Comparison of ENCODE assay signal across 8 cellular contexts in genomic region chr20:37804584-37805566, GRCh38.
A peak's percentile ranks its signal among the peaks of the same experiment; 100 is the strongest.
DNase-seq lines count a peak whose midpoint lies in the region; ATAC-seq lines count a peak whose summit lies in the region.

No MANE protein-coding gene starts in this region.

- H3K27ac ChIP-seq in trophoblast cell (ENCODE audit: low read depth, low read length) (no peak overlapping the region), neuronal stem cell (replicated peaks; ENCODE audit: low read length) (no peak overlapping the region)

- no peak overlapping the region for H3K4me2 ChIP-seq in trophoblast cell (ENCODE audit: low read length)
- no peak overlapping the region for H3K4me2 ChIP-seq in neuronal stem cell (ENCODE audit: insufficient read depth, low read length, poor library complexity, severe bottlenecking)

- no peak overlapping the region for H2AK5ac ChIP-seq in trophoblast cell (ENCODE audit: low read length)
- no peak overlapping the region for H2AK5ac ChIP-seq in neuronal stem cell (ENCODE audit: low read depth, low read length)

- no peak overlapping the region for H2AFZ ChIP-seq in trophoblast cell (ENCODE audit: insufficient read depth, low read length, poor library complexity)
- H2AFZ ChIP-seq in neuronal stem cell (ENCODE audit: low read length): no peak overlapping the region

- no peak overlapping the region for H4K8ac ChIP-seq in trophoblast cell (ENCODE audit: low read depth, low read length)
- H4K8ac ChIP-seq in neuronal stem cell (ENCODE audit: low read depth, low read length): no peak overlapping the region

- H3K36me3 ChIP-seq in trophoblast cell (ENCODE audit: control insufficient read depth in 1 of 2, insufficient read depth in 2 of 2, low read length in 2 of 2) (peaks cover 7 to 9% of the 10 kb centered on the region in 2 experiments), neuronal stem cell (replicated peaks in 1 of 2; ENCODE audit: control insufficient read depth in 2 of 2, insufficient read depth in 2 of 2, low read length in 2 of 2) (peaks cover 4 to 52% of the 10 kb centered on the region in 2 donors)

- H3K79me1 ChIP-seq in trophoblast cell (ENCODE audit: low read length) (no peaks in the 10 kb centered on the region), neuronal stem cell (ENCODE audit: low read depth, low read length) (no peaks in the 10 kb centered on the region)

- H2BK5ac ChIP-seq in trophoblast cell (ENCODE audit: low read depth, low read length, poor library complexity) (no peak overlapping the region), neuronal stem cell (ENCODE audit: low read length) (no peak overlapping the region)

- DNase-seq in NOMO-1 treated with dmso at 0.1 percent for 144 hours (lab: John Stamatoyannopoulos, UW; ENCODE audit: unreplicated experiment) (peak; percentile 59), medulla oblongata (ENCODE audit: extremely low spot score) (peak; percentile 77), A172 (ENCODE audit: low spot score) (no peak), trophoblast cell (no peak), neuronal stem cell (ENCODE audit: low spot score) (no peak)
- no peak for DNase-seq in activated CD8-positive, alpha-beta memory T cell treated with anti-CD3 and anti-CD28 coated beads, Interleukin-2, amount 50 U/mL, for 4 hours

- H3K14ac ChIP-seq in trophoblast cell (ENCODE audit: low read length) (no peak overlapping the region), neuronal stem cell (ENCODE audit: low read length) (no peak overlapping the region)

- H3K4ac ChIP-seq in trophoblast cell (ENCODE audit: low read depth, low read length): no peak overlapping the region
- no peak overlapping the region for H3K4ac ChIP-seq in neuronal stem cell (ENCODE audit: low read length)

- no peaks in the 10 kb centered on the region for H3K9me3 ChIP-seq in trophoblast cell (ENCODE audit: insufficient read depth, low read depth, low read length)
- peaks cover 0 to 6% of the 10 kb centered on the region in 2 donors for H3K9me3 ChIP-seq in neuronal stem cell (replicated peaks in 1 of 2; ENCODE audit: control insufficient read depth in 2 of 2, insufficient read depth in 1 of 2, low read depth in 1 of 2, low read length in 2 of 2)

- H4K12ac ChIP-seq in trophoblast cell (ENCODE audit: low read depth, low read length): no peak overlapping the region

- H3K27me3 ChIP-seq in trophoblast cell (ENCODE audit: insufficient read depth, low read length) (no peaks in the 10 kb centered on the region), neuronal stem cell (ENCODE audit: control insufficient read depth in 3 of 3, insufficient read depth in 3 of 3, low read depth in 1 of 3, low read length in 3 of 3) (no peaks in the 10 kb centered on the region)

- H2BK15ac ChIP-seq in neuronal stem cell (ENCODE audit: low read length): no peak overlapping the region

- no peak overlapping the region for H3K4me3 ChIP-seq in trophoblast cell (ENCODE audit: low read depth, low read length)
- no peak overlapping the region for H3K4me3 ChIP-seq in neuronal stem cell (ENCODE audit: low read length in 2 of 2)

- ATAC-seq in GM18858 (IDR thresholded peaks at IDR 0.05; ENCODE audit: unreplicated experiment) (peak; percentile 69), HG02642 (IDR thresholded peaks at IDR 0.05; ENCODE audit: poor library complexity, unreplicated experiment) (peak; percentile 76)

- H2BK12ac ChIP-seq in trophoblast cell (ENCODE audit: low read length) (no peak overlapping the region), neuronal stem cell (ENCODE audit: low read length) (no peak overlapping the region)

- no peak overlapping the region for H3K23ac ChIP-seq in trophoblast cell (ENCODE audit: low read length)
- H3K23ac ChIP-seq in neuronal stem cell (ENCODE audit: low read depth, low read length, poor library complexity): no peak overlapping the region

- H4K91ac ChIP-seq in trophoblast cell (ENCODE audit: low read depth, low read length): no peak overlapping the region
- no peak overlapping the region for H4K91ac ChIP-seq in neuronal stem cell (ENCODE audit: low read depth, low read length, poor library complexity)

- WGBS in trophoblast cell (ENCODE audit: extremely low coverage, insufficient coverage, insufficient read length): no CpG with 5 or more reads among the region's 16 CpGs
- no CpG with 5 or more reads among the region's 16 CpGs for WGBS in neuronal stem cell (ENCODE audit: extremely low coverage in 2 of 2, insufficient read length in 2 of 2, insufficient replicate concordance in 1 of 2), 2 donors

- H3K4me1 ChIP-seq in trophoblast cell (ENCODE audit: control insufficient read depth in 1 of 2, insufficient read depth in 2 of 2, low read length in 2 of 2) (peaks cover 2 to 10% of the 10 kb centered on the region in 2 experiments), neuronal stem cell (ENCODE audit: control insufficient read depth in 2 of 2, insufficient read depth in 1 of 2, low read depth in 1 of 2, low read length in 2 of 2) (no peaks in the 10 kb centered on the region)

- no peak overlapping the region for H3K18ac ChIP-seq in trophoblast cell (ENCODE audit: low read length)
- H3K18ac ChIP-seq in neuronal stem cell (ENCODE audit: low read length): no peak overlapping the region

- no peaks in the 10 kb centered on the region for H3K79me2 ChIP-seq in trophoblast cell (ENCODE audit: control insufficient read depth, insufficient read depth, low read length, poor library complexity)

- H3K9ac ChIP-seq in trophoblast cell (ENCODE audit: low read length): no peak overlapping the region
- no peak overlapping the region for H3K9ac ChIP-seq in neuronal stem cell (ENCODE audit: low read depth, low read length, poor library complexity)

- H2BK120ac ChIP-seq in trophoblast cell (ENCODE audit: insufficient read depth, low read length, poor library complexity) (no peak overlapping the region), neuronal stem cell (ENCODE audit: low read depth, low read length) (no peak overlapping the region)

Comparison
In these comparisons a context has a peak if more than half of its experiments do, and no peak if none do; other contexts are left out.
1. DNase-seq: peak in NOMO-1 treated with dmso at 0.1 percent for 144 hours (single experiment) and medulla oblongata (single experiment); none in A172 (single experiment), trophoblast cell (0 of 2), activated CD8-positive, alpha-beta memory T cell treated with anti-CD3 and anti-CD28 coated beads, Interleukin-2, amount 50 U/mL, for 4 hours (single experiment) and neuronal stem cell (single experiment).